Comparison of ENCODE assay signal across 24 cellular contexts in the genomic region with DNA sequence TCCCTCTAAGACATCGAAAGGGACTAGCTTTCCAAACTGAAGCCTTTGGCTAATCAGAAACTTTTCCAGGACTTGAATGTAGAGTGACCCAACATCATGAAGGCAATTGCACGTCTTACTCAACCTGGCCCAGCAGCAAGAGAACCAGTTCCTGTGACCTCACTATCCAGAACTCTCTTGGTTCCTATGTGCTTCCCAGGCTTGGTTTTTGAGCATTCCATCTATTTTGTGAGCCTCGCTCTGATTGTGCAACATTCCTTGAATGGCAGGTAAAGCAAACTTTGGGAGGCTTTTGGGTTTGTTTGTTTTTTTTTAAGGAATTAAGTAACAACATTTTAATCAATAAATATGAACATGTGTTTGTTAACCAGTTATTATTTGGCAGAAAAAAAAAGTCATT.
DNase-seq lines count a peak whose midpoint lies in the region; ATAC-seq, FAIRE-seq and TF ChIP-seq lines count a peak whose summit lies in the region.
"Had no signal": no experiment of that assay in that cellular context is flagged by ENCODE, and none has a peak within 500 bp of the region (broad histone marks: within the 10 kb centered on the region; RNA-seq: fewer than 3 reads in every experiment).

No MANE protein-coding gene starts in this region.

- 32% methylated on average over 3 of the region's 3 CpGs for WGBS in HepG2 (ENCODE audit: low lambda C conversion rate)
- WGBS in right lobe of liver (ENCODE audit: insufficient coverage, low coverage, low lambda C conversion rate, missing lambda C conversion rate) = 60% methylated on average over 3 of the region's 3 CpGs
- 90% methylated on average over 3 of the region's 3 CpGs; no CpG with 5 or more reads in 1 of the 2 experiments for WGBS in H1 (ENCODE audit: extremely low coverage in 1 of 2, insufficient coverage in 1 of 2, insufficient read length in 1 of 2, insufficient replicate concordance in 2 of 2, low coverage in 1 of 2, low lambda C conversion rate in 2 of 2, missing lambda C conversion rate in 1 of 2), 2 experiments

- no peak overlapping the region for H4K8ac ChIP-seq in H1 (ENCODE audit: extremely low read depth, insufficient read depth, low read length)

- no peak overlapping the region for H2BK5ac ChIP-seq in H1 (ENCODE audit: low read depth, low read length)

- H3K79me1 ChIP-seq in H1 (ENCODE audit: low read depth, low read length) = no peaks in the 10 kb centered on the region

- no peak overlapping the region for H3K18ac ChIP-seq in H1 (ENCODE audit: extremely low read depth, low read length)

- H3K27me3 ChIP-seq in HepG2 (ENCODE audit: control insufficient read depth in 1 of 2, insufficient read depth in 2 of 2, low read length in 2 of 2) (peaks cover 0 to 26% of the 10 kb centered on the region in 2 experiments; a peak in 3 of 5 replicates), right lobe of liver (no peaks in the 10 kb centered on the region), H1 (replicated peaks in 1 of 4; ENCODE audit: control insufficient read depth in 3 of 4, extremely low read depth in 1 of 4, insufficient read depth in 3 of 4, low read length in 3 of 4) (no peaks in the 10 kb centered on the region)

- in situ Hi-C loops in HepG2 (cut with HindIII; ENCODE audit: extremely low pct_ligation_motif_present, low pct_unique_long_range_greater_than_20kb) = no loop called here

- H3K14ac ChIP-seq in H1 (ENCODE audit: insufficient read length) = no peak overlapping the region

- FAIRE-seq in HepG2 (lab: Jason Lieb, UNC) = no peak
- FAIRE-seq in H1 (lab: Jason Lieb, UNC) = no peak
- FAIRE-seq: A549, D721Med, GM12878, GM12892, GM18507 had no signal

- H3K9me3 ChIP-seq in HepG2 (ENCODE audit: low read length) (no peaks in the 10 kb centered on the region), right lobe of liver (no peaks in the 10 kb centered on the region), H1 (ENCODE audit: insufficient read depth in 2 of 2, low read depth in 1 of 2, low read length in 1 of 2) (no peaks in the 10 kb centered on the region)
- H3K9me3 ChIP-seq: A549, Caco-2 had no signal

- H3K9ac ChIP-seq in HepG2 (ENCODE audit: insufficient read depth, low read depth, low read length) (no peak overlapping the region), H1 (replicated peaks in 1 of 4; ENCODE audit: extremely low read depth in 1 of 4, low read depth in 3 of 4, low read length in 3 of 4) (no peak overlapping the region)
- H3K9ac ChIP-seq: BLaER1 treated with 17β-estradiol and CSF1 and Interleukin-3, amounts not matched to agents 10 nM and 100 nM had no signal

- intact Hi-C loops in HepG2 (cut with micrococcal nuclease; ENCODE audit: unreplicated experiment) (no loop called here), right lobe of liver (cut with DNase I) (no loop called here)

- no peak for TF ChIP-seq POLR2A in HepG2 (IDR thresholded peaks at IDR 0.05; ENCODE audit: insufficient read depth in 1 of 2, low read depth in 2 of 2, low read length in 2 of 2)
- TF ChIP-seq POLR2A in right lobe of liver (IDR thresholded peaks at IDR 0.05) = no peak
- no peak for TF ChIP-seq POLR2A in H1 (IDR thresholded peaks at IDR 0.05; ENCODE audit: control extremely low read depth in 1 of 2, low read depth in 2 of 2, low read length in 2 of 2)

- H3K27ac ChIP-seq in HepG2 (ENCODE audit: extremely low read length, insufficient read depth, low read length) = no peak overlapping the region
- no peak overlapping the region for H3K27ac ChIP-seq in right lobe of liver
- no peak overlapping the region for H3K27ac ChIP-seq in H1 (ENCODE audit: low read depth, low read length)
- H3K27ac ChIP-seq: 22Rv1; A549; BLaER1 treated with 17β-estradiol and CSF1 and Interleukin-3, amounts not matched to agents 10 nM and 100 nM; C4-2B had no signal

- BruUV-seq in HepG2 (replicated peaks; lab: Mats Ljungman, UMichigan) = no TSS peak

- H4K5ac ChIP-seq in H1 (ENCODE audit: insufficient read length, low read depth, low read length) = no peak overlapping the region

- TF ChIP-seq EP300 in HepG2 (IDR thresholded peaks at IDR 0.05; ENCODE audit: low read depth in 2 of 2, low read length in 2 of 2) = no peak
- TF ChIP-seq EP300 in HepG2 (CRISPR knock-in tag; IDR thresholded peaks at IDR 0.05; ENCODE audit: borderline replicate concordance) = no peak
- no peak for TF ChIP-seq EP300 in H1 (IDR thresholded peaks at IDR 0.05; ENCODE audit: borderline replicate concordance in 1 of 2, low read depth in 2 of 2, low read length in 2 of 2)

- POLR2A ChIA-PET in HepG2 (lab: Yijun Ruan, JAX) (no interaction called here), H1 (lab: Charles Lee; ENCODE audit: partially characterized antibody) (no interaction called here)

- CTCF ChIA-PET in HepG2 (lab: Yijun Ruan, JAX; ENCODE audit: low intra/inter-chr PET ratio, low total read pairs) = no interaction called here
- CTCF ChIA-PET in H1 (lab: Charles Lee; ENCODE audit: partially characterized antibody) = interaction anchor here (0.9 kb wide), 1 partner anchor 285 kb away, joined by 4 read pairs; no protein-coding TSS in a partner anchor

- DNase-seq in HepG2 (ENCODE audit: low spot score) (no peak), right lobe of liver (no peak), H1 (ENCODE audit: low read depth in 1 of 2, low spot score in 2 of 2) (no peak), NCI-H526 treated with DMSO at 0.1 percent for 48 hours (lab: John Stamatoyannopoulos, UW) (no peak), DMS114 treated with DMSO at 0.1 percent for 48 hours (lab: John Stamatoyannopoulos, UW; ENCODE audit: unreplicated experiment) (no peak)
- DNase-seq: AML-193; Caco-2; Calu3; CD4-positive, alpha-beta T cell; CD8-positive, alpha-beta T cell; DMS153; DMS53; DMS79; DND-41; EL; GDM1 had no signal

- H3K4me3 ChIP-seq in HepG2 (replicated peaks in 1 of 3; ENCODE audit: insufficient read depth in 1 of 3, low read depth in 2 of 3, low read length in 3 of 3) (no peak overlapping the region), right lobe of liver (no peak overlapping the region), H1 (ENCODE audit: extremely low read depth in 1 of 4, insufficient read depth in 2 of 4, low read depth in 3 of 4, low read length in 4 of 4) (no peak overlapping the region)
- H3K4me3 ChIP-seq: A549; BLaER1 treated with 17β-estradiol and CSF1 and Interleukin-3, amounts not matched to agents 10 nM and 100 nM; GM12878 had no signal

- no peaks in the 10 kb centered on the region for H3K36me3 ChIP-seq in HepG2 (replicated peaks in 1 of 2; ENCODE audit: control insufficient read depth in 1 of 2, insufficient read depth in 2 of 2, low read length in 2 of 2)
- no peaks in the 10 kb centered on the region for H3K36me3 ChIP-seq in right lobe of liver
- no peaks in the 10 kb centered on the region for H3K36me3 ChIP-seq in H1 (ENCODE audit: control insufficient read depth in 2 of 4, insufficient read depth in 4 of 4, low read length in 3 of 4)
- H3K36me3 ChIP-seq: BLaER1 treated with 17β-estradiol and CSF1 and Interleukin-3, amounts not matched to agents 10 nM and 100 nM had no signal

- H2BK12ac ChIP-seq in H1 (ENCODE audit: low read depth, low read length) = no peak overlapping the region

- no peak overlapping the region for H2BK120ac ChIP-seq in H1 (replicated peaks; ENCODE audit: low read depth, low read length)

- H2AK5ac ChIP-seq in H1 (ENCODE audit: low read depth, low read length) = no peak overlapping the region

- H3K56ac ChIP-seq in H1 (replicated peaks; ENCODE audit: insufficient read length, low read depth, low read length) = no peak overlapping the region

- H3K4me2 ChIP-seq in HepG2 (ENCODE audit: low read depth, low read length) (no peak overlapping the region), H1 (ENCODE audit: insufficient read depth in 1 of 2, low read depth in 2 of 2, low read length in 2 of 2) (no peak overlapping the region)
- H3K4me2 ChIP-seq: A549 had no signal

- no peak for TF ChIP-seq CTCF in HepG2 (CRISPR knock-in tag; IDR thresholded peaks at IDR 0.05)
- TF ChIP-seq CTCF in right lobe of liver (IDR thresholded peaks at IDR 0.05) = no peak
- TF ChIP-seq CTCF in H1 (IDR thresholded peaks at IDR 0.05; ENCODE audit: control extremely low read depth in 1 of 3, insufficient read depth in 1 of 3, low read depth in 1 of 3, low read length in 3 of 3) = no peak

- TF ChIP-seq RAD21 in HepG2 (CRISPR knock-in tag; IDR thresholded peaks at IDR 0.05) = no peak
- TF ChIP-seq RAD21 in H1 (IDR thresholded peaks at IDR 0.05 in 1 of 2, conservative IDR thresholded peaks at IDR 0.05 in 1 of 2; ENCODE audit: low read depth in 2 of 2, low read length in 2 of 2) = no peak

- ATAC-seq in HepG2 (no peak), right lobe of liver (no peak)
- ATAC-seq: A549; CD8-positive, alpha-beta T cell; GM12878 had no signal

- H2BK20ac ChIP-seq in H1 (ENCODE audit: low read length) = no peak overlapping the region

- H3K4me1 ChIP-seq in HepG2 (ENCODE audit: insufficient read depth, low read length) (peaks cover 43% of the 10 kb centered on the region), right lobe of liver (no peaks in the 10 kb centered on the region), H1 (replicated peaks in 1 of 4; ENCODE audit: control insufficient read depth in 3 of 4, insufficient read depth in 4 of 4, low read length in 3 of 4) (peaks cover 0 to 2% (median 0%) of the 10 kb centered on the region in 4 experiments; a peak in 1 of 7 replicates)

- H3K23ac ChIP-seq in H1 (ENCODE audit: insufficient read length) = no peak overlapping the region

- no peak overlapping the region for H2AFZ ChIP-seq in HepG2 (ENCODE audit: low read length)
- H2AFZ ChIP-seq in H1 (ENCODE audit: low read length) = no peak overlapping the region

- H3K4ac ChIP-seq in H1 (replicated peaks; ENCODE audit: insufficient read length, low read depth, low read length) = no peak overlapping the region

- no peaks in the 10 kb centered on the region for H3K79me2 ChIP-seq in HepG2 (ENCODE audit: insufficient read depth, low read length)
- H3K79me2 ChIP-seq in H1 (ENCODE audit: control insufficient read depth in 1 of 2, insufficient read depth in 2 of 2, low read length in 2 of 2) = no peaks in the 10 kb centered on the region

- H3K23me2 ChIP-seq in H1 (ENCODE audit: low read depth, low read length) = no peaks in the 10 kb centered on the region

- H4K91ac ChIP-seq in H1 (replicated peaks; ENCODE audit: insufficient read length, low read length) = no peak overlapping the region

- no peak overlapping the region for H2BK15ac ChIP-seq in H1 (ENCODE audit: low read length)

- no peaks in the 10 kb centered on the region for H4K20me1 ChIP-seq in HepG2 (ENCODE audit: insufficient read depth, low read length)
- no peaks in the 10 kb centered on the region for H4K20me1 ChIP-seq in H1 (replicated peaks in 1 of 2; ENCODE audit: control insufficient read depth in 1 of 2, insufficient read depth in 2 of 2, low read length in 2 of 2)
- H4K20me1 ChIP-seq: BLaER1 treated with 17β-estradiol and CSF1 and Interleukin-3, amounts not matched to agents 10 nM and 100 nM had no signal

TF ChIP-seq in HepG2, 621 proteins besides CTCF, POLR2A, EP300 and RAD21 (continues in another document):
- TF ChIP-seq PAWR (CRISPR knock-in tag; IDR thresholded peaks at IDR 0.05; ENCODE audit: borderline replicate concordance) (no peak), CEBPB (IDR thresholded peaks at IDR 0.05; ENCODE audit: borderline replicate concordance, low read depth, low read length) (peak; percentile 81)

TF ChIP-seq in H1, 55 proteins besides CTCF, POLR2A, EP300 and RAD21:
- TF ChIP-seq EZH2 (IDR thresholded peaks at IDR 0.05; ENCODE audit: low read depth, low read length, severe bottlenecking) (no peak), CEBPB (IDR thresholded peaks at IDR 0.05; ENCODE audit: low read depth, low read length) (peak; percentile 15; the same call in 1 of the 2 replicates)
TF ChIP-seq in H1: peak in this region for 1.

Comparison
In these comparisons a context has a peak if more than half of its experiments do, and no peak if none do; other contexts are left out.
1. Of the 41 proteins assayed by ChIP-seq in both HepG2 and H1: peak only in HepG2: none; only in H1: none; in both: CEBPB; in neither: 40.